Comparison of ENCODE assay signal across 1 cellular context in the genomic region with DNA sequence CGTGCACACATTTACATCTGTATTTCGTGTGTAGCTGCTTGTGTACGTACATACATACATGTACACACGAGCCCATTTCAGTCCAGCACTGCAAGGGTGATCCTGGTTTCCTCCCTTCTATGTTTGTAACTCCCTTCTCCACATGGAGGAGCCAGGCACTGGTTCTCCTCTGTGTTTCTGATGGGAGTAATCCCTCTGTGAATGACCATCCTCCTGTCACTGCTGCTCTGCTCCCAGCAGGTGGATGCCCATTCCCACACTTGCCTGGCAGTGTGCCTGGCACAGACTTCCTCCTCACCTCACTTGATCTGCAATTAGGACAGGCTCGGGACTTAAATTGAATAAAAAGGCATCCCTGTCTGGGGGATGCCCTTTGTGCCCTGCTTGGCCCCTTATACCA.
TF ChIP-seq lines count a peak whose summit lies in the region.

No MANE protein-coding gene starts in this region.

TF ChIP-seq in HCT116, 20 proteins besides CTCF, POLR2A, EP300 and RAD21 (continued from another document):
- no peak for TF ChIP-seq REST (IDR thresholded peaks at IDR 0.05; ENCODE audit: low read depth)
- TF ChIP-seq ZNF274 (IDR thresholded peaks at IDR 0.05; ENCODE audit: low read depth, low read length), result no peak
- TF ChIP-seq POLR2AphosphoS5 (IDR thresholded peaks at IDR 0.05; ENCODE audit: low read depth, low read length), result no peak
- TF ChIP-seq SRF (IDR thresholded peaks at IDR 0.05; ENCODE audit: low read depth), result no peak
